Comparison of ENCODE assay signal across 1 cellular context in the genomic region with DNA sequence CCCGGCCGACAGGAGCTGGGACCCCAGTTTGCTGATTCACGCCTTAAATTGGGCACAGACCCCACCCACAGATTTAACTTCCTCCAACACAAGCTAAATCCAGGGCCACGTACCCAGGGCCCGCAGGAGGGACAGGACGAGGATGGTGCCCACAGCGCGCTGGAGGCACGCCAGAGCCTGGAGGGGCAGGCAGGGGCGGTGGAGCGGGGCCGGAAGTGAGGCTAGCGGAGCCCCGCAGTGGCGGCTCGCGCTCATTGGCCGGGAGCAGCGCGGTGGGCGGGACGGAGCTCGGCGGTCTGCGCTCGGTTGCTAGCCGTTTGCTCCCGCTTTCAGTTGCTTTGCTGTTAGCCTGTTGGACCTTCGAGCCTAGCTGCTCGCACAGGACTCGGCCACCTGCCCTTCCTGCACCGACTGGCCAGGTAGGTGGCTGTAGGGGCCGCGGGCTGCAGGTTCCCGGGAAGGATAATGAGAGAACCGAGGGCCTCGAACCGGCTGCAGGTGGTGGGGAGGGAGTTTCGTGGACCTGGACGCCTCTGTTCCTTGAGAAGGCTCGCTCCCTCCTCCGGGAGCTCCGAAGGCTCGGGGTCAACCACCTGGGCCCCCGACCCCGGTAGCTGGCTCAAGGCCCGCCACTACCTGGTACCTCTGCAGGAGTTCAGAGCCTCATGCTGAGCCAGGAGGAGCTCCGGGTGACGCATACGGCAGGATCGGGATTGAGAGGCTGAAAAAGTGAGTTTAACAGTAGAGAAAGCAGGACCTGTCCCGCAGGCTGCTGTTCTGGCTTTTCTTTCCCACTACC.
TF ChIP-seq lines count a peak whose summit lies in the region.

A gene (plus strand): TSS at position 332 of the 799 bp plus-strand sequence. CDS start 8,212 bp downstream, outside the sequence.

TF ChIP-seq in HepG2, 621 proteins besides CTCF, POLR2A, EP300 and RAD21 (continued from another document and continues in another):
- TF ChIP-seq, protein P1, sequence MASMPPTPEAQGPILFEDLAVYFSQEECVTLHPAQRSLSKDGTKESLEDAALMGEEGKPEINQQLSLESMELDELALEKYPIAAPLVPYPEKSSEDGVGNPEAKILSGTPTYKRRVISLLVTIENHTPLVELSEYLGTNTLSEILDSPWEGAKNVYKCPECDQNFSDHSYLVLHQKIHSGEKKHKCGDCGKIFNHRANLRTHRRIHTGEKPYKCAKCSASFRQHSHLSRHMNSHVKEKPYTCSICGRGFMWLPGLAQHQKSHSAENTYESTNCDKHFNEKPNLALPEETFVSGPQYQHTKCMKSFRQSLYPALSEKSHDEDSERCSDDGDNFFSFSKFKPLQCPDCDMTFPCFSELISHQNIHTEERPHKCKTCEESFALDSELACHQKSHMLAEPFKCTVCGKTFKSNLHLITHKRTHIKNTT (CRISPR knock-in tag; IDR thresholded peaks at IDR 0.05): no peak
- TF ChIP-seq TEAD3 (CRISPR knock-in tag; optimal IDR thresholded peaks at IDR 0.05; ENCODE audit: borderline replicate concordance) (peak; percentile 40), ZNF124 (CRISPR knock-in tag; IDR thresholded peaks at IDR 0.05) (peak; percentile 81; the same call in 1 of the 2 replicates), JDP2 (CRISPR knock-in tag; IDR thresholded peaks at IDR 0.05; ENCODE audit: borderline replicate concordance) (no peak), MED13 (CRISPR knock-in tag; IDR thresholded peaks at IDR 0.05) (0 out of 2 replicates have a peak, but pooled peaks have one; percentile 61), GTF2F1 (IDR thresholded peaks at IDR 0.05; ENCODE audit: low read length) (0 out of 2 replicates have a peak, but pooled peaks have one; percentile 72), ZNF121 (CRISPR knock-in tag; IDR thresholded peaks at IDR 0.05) (no peak), SIN3A (IDR thresholded peaks at IDR 0.05; ENCODE audit: borderline replicate concordance, low read depth, low read length) (peak; percentile 38; the same call in 1 of the 2 replicates), ZNF101 (CRISPR knock-in tag; IDR thresholded peaks at IDR 0.05; ENCODE audit: borderline replicate concordance, low read depth) (no peak), ZFP36 (IDR thresholded peaks at IDR 0.05; ENCODE audit: borderline replicate concordance, low read depth, low read length, partially characterized antibody) (no peak), FOXM1 (CRISPR knock-in tag; IDR thresholded peaks at IDR 0.05) (no peak; the same call in 1 of the 2 replicates), ZNF232 (CRISPR knock-in tag; IDR thresholded peaks at IDR 0.05; ENCODE audit: borderline replicate concordance) (peak; percentile 72; the same call in 1 of the 2 replicates), PTBP1 (IDR thresholded peaks at IDR 0.05; ENCODE audit: low read depth, low read length, poor library complexity, severe bottlenecking) (no peak), CBFB (CRISPR knock-in tag; IDR thresholded peaks at IDR 0.05) (peak; percentile 75; the same call in 1 of the 2 replicates), ZNF552 (CRISPR knock-in tag; IDR thresholded peaks at IDR 0.05; ENCODE audit: borderline replicate concordance) (no peak), ZBTB7A (CRISPR knock-in tag; IDR thresholded peaks at IDR 0.05) (peak; percentile 83; the same call in 1 of the 2 replicates), ZBTB8A (CRISPR knock-in tag; IDR thresholded peaks at IDR 0.05; ENCODE audit: borderline replicate concordance, low read depth) (peak; percentile 86; the same call in 1 of the 2 replicates), MIER3 (CRISPR knock-in tag; IDR thresholded peaks at IDR 0.05; ENCODE audit: borderline replicate concordance) (no peak; the same call in 1 of the 2 replicates), ZMYM4 (CRISPR knock-in tag; IDR thresholded peaks at IDR 0.05) (no peak; the same call in 1 of the 2 replicates), GABPB1 (CRISPR knock-in tag; IDR thresholded peaks at IDR 0.05) (peak; percentile 98), MEIS1 (CRISPR knock-in tag; IDR thresholded peaks at IDR 0.05; ENCODE audit: borderline replicate concordance) (peak; percentile 55; the same call in 1 of the 2 replicates), ZNF883 (CRISPR knock-in tag; IDR thresholded peaks at IDR 0.05; ENCODE audit: not compliant biosample characterization) (peak; percentile 79), REPIN1 (CRISPR knock-in tag; IDR thresholded peaks at IDR 0.05; ENCODE audit: borderline replicate concordance, low read depth) (peak; percentile 91), SP140L (CRISPR knock-in tag; IDR thresholded peaks at IDR 0.05; ENCODE audit: borderline replicate concordance) (no peak), ZNF335 (CRISPR knock-in tag; IDR thresholded peaks at IDR 0.05) (peak; percentile 62; the same call in 1 of the 2 replicates), ZSCAN22 (CRISPR knock-in tag; IDR thresholded peaks at IDR 0.05) (no peak; the same call in 1 of the 2 replicates), SRF (IDR thresholded peaks at IDR 0.05; ENCODE audit: low read depth, low read length) (no peak), KDM6A (CRISPR knock-in tag; IDR thresholded peaks at IDR 0.05; ENCODE audit: low read depth) (no peak), SMAD1 (CRISPR knock-in tag; IDR thresholded peaks at IDR 0.05; ENCODE audit: borderline replicate concordance, low read depth) (no peak; the same call in 1 of the 2 replicates), SP2 (CRISPR knock-in tag; IDR thresholded peaks at IDR 0.05) (peak; percentile 95), ZNF383 (CRISPR knock-in tag; IDR thresholded peaks at IDR 0.05; ENCODE audit: borderline replicate concordance) (peak; percentile 91; the same call in 1 of the 2 replicates), ZNF431 (CRISPR knock-in tag; IDR thresholded peaks at IDR 0.05; ENCODE audit: borderline replicate concordance, low read depth) (peak; percentile 74; the same call in 1 of the 2 replicates), NFYC (CRISPR knock-in tag; IDR thresholded peaks at IDR 0.05) (peak; percentile 88), KMT2A (CRISPR knock-in tag; IDR thresholded peaks at IDR 0.05) (peak; percentile 85), ZNF451 (CRISPR knock-in tag; IDR thresholded peaks at IDR 0.05) (no peak)
- TF ChIP-seq, protein P2, sequence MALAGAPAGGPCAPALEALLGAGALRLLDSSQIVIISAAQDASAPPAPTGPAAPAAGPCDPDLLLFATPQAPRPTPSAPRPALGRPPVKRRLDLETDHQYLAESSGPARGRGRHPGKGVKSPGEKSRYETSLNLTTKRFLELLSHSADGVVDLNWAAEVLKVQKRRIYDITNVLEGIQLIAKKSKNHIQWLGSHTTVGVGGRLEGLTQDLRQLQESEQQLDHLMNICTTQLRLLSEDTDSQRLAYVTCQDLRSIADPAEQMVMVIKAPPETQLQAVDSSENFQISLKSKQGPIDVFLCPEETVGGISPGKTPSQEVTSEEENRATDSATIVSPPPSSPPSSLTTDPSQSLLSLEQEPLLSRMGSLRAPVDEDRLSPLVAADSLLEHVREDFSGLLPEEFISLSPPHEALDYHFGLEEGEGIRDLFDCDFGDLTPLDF (CRISPR knock-in tag; IDR thresholded peaks at IDR 0.05): 0 out of 2 replicates have a peak, but pooled peaks have one; percentile 30
- TF ChIP-seq, protein P3, sequence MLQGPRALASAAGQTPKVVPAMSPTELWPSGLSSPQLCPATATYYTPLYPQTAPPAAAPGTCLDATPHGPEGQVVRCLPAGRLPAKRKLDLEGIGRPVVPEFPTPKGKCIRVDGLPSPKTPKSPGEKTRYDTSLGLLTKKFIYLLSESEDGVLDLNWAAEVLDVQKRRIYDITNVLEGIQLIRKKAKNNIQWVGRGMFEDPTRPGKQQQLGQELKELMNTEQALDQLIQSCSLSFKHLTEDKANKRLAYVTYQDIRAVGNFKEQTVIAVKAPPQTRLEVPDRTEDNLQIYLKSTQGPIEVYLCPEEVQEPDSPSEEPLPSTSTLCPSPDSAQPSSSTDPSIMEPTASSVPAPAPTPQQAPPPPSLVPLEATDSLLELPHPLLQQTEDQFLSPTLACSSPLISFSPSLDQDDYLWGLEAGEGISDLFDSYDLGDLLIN (CRISPR knock-in tag; IDR thresholded peaks at IDR 0.05; ENCODE audit: borderline replicate concordance): peak; percentile 63; the same call in 1 of the 2 replicates
- TF ChIP-seq, protein P4, sequence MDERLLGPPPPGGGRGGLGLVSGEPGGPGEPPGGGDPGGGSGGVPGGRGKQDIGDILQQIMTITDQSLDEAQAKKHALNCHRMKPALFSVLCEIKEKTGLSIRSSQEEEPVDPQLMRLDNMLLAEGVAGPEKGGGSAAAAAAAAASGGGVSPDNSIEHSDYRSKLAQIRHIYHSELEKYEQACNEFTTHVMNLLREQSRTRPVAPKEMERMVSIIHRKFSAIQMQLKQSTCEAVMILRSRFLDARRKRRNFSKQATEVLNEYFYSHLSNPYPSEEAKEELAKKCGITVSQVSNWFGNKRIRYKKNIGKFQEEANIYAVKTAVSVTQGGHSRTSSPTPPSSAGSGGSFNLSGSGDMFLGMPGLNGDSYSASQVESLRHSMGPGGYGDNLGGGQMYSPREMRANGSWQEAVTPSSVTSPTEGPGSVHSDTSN (CRISPR knock-in tag; IDR thresholded peaks at IDR 0.05): no peak
- TF ChIP-seq, protein P5, sequence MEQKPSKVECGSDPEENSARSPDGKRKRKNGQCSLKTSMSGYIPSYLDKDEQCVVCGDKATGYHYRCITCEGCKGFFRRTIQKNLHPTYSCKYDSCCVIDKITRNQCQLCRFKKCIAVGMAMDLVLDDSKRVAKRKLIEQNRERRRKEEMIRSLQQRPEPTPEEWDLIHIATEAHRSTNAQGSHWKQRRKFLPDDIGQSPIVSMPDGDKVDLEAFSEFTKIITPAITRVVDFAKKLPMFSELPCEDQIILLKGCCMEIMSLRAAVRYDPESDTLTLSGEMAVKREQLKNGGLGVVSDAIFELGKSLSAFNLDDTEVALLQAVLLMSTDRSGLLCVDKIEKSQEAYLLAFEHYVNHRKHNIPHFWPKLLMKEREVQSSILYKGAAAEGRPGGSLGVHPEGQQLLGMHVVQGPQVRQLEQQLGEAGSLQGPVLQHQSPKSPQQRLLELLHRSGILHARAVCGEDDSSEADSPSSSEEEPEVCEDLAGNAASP (CRISPR knock-in tag; IDR thresholded peaks at IDR 0.05; ENCODE audit: borderline replicate concordance): peak; percentile 48
- TF ChIP-seq, protein P6, sequence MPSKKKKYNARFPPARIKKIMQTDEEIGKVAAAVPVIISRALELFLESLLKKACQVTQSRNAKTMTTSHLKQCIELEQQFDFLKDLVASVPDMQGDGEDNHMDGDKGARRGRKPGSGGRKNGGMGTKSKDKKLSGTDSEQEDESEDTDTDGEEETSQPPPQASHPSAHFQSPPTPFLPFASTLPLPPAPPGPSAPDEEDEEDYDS (CRISPR knock-in tag; IDR thresholded peaks at IDR 0.05): peak; percentile 89
- TF ChIP-seq, protein P7, sequence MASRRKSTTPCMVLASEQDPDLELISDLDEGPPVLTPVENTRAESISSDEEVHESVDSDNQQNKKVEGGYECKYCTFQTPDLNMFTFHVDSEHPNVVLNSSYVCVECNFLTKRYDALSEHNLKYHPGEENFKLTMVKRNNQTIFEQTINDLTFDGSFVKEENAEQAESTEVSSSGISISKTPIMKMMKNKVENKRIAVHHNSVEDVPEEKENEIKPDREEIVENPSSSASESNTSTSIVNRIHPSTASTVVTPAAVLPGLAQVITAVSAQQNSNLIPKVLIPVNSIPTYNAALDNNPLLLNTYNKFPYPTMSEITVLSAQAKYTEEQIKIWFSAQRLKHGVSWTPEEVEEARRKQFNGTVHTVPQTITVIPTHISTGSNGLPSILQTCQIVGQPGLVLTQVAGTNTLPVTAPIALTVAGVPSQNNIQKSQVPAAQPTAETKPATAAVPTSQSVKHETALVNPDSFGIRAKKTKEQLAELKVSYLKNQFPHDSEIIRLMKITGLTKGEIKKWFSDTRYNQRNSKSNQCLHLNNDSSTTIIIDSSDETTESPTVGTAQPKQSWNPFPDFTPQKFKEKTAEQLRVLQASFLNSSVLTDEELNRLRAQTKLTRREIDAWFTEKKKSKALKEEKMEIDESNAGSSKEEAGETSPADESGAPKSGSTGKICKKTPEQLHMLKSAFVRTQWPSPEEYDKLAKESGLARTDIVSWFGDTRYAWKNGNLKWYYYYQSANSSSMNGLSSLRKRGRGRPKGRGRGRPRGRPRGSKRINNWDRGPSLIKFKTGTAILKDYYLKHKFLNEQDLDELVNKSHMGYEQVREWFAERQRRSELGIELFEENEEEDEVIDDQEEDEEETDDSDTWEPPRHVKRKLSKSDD (CRISPR knock-in tag; IDR thresholded peaks at IDR 0.05; ENCODE audit: low read depth): 0 out of 2 replicates have a peak, but pooled peaks have one; percentile 41
- TF ChIP-seq, protein P8, sequence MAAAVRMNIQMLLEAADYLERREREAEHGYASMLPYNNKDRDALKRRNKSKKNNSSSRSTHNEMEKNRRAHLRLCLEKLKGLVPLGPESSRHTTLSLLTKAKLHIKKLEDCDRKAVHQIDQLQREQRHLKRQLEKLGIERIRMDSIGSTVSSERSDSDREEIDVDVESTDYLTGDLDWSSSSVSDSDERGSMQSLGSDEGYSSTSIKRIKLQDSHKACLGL (CRISPR knock-in tag; IDR thresholded peaks at IDR 0.05): peak; percentile 22; the same call in 1 of the 2 replicates
- TF ChIP-seq, protein P9, sequence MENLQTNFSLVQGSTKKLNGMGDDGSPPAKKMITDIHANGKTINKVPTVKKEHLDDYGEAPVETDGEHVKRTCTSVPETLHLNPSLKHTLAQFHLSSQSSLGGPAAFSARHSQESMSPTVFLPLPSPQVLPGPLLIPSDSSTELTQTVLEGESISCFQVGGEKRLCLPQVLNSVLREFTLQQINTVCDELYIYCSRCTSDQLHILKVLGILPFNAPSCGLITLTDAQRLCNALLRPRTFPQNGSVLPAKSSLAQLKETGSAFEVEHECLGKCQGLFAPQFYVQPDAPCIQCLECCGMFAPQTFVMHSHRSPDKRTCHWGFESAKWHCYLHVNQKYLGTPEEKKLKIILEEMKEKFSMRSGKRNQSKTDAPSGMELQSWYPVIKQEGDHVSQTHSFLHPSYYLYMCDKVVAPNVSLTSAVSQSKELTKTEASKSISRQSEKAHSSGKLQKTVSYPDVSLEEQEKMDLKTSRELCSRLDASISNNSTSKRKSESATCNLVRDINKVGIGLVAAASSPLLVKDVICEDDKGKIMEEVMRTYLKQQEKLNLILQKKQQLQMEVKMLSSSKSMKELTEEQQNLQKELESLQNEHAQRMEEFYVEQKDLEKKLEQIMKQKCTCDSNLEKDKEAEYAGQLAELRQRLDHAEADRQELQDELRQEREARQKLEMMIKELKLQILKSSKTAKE (CRISPR knock-in tag; IDR thresholded peaks at IDR 0.05; ENCODE audit: borderline replicate concordance): no peak
- TF ChIP-seq, protein P10, sequence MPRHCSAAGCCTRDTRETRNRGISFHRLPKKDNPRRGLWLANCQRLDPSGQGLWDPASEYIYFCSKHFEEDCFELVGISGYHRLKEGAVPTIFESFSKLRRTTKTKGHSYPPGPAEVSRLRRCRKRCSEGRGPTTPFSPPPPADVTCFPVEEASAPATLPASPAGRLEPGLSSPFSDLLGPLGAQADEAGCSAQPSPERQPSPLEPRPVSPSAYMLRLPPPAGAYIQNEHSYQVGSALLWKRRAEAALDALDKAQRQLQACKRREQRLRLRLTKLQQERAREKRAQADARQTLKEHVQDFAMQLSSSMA (CRISPR knock-in tag; IDR thresholded peaks at IDR 0.05): no peak; the same call in none of the 2 replicates
